In the genomic region with DNA sequence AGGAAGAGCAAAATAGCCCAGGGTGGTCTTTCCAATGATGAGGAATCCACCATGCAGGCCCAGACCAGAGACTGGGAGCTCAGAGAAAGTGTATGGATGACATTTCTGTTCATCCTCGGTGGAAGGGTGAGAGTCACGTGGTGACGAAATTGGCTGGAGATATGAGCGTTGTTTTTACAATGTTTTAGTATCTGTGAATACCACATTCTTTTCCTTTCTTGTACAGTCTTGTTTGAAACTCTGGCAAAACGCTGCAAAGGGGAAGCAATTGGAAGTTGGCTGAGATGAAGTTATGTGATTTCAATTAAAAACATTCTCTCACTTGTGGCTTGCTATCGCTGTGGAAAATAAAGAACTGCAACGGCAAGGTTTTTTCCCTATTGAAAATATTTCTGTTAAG, we compare ENCODE assay signal across 21 cellular contexts.
DNase-seq lines count a peak whose midpoint lies in the region; ATAC-seq, FAIRE-seq and TF ChIP-seq lines count a peak whose summit lies in the region.
"Had no signal": no experiment of that assay in that cellular context is flagged by ENCODE, and none has a peak within 500 bp of the region (broad histone marks: within the 10 kb centered on the region; RNA-seq: fewer than 3 reads in every experiment).

No MANE protein-coding gene starts in this region.

- DNase-seq in GM12892 (ENCODE audit: insufficient read length) (no peak), astrocyte (ENCODE audit: low read depth) (no peak), esophagus squamous epithelium (lab: John Stamatoyannopoulos, UW) (no peak), prostate gland (ENCODE audit: low spot score) (peak; percentile 23), amniotic stem cell (lab: John Stamatoyannopoulos, UW) (no peak)
- no peak for DNase-seq in activated naive CD4-positive, alpha-beta T cell treated with anti-CD3 and anti-CD28 coated beads, Interleukin-2, amount 50 U/mL, for 16 hours
- DNase-seq in stimulated activated naive CD4-positive, alpha-beta T cell treated with Interleukin-2 at 50 U/mL for 16 hours (lab: John Stamatoyannopoulos, UW) = no peak
- DNase-seq: activated CD4-positive, alpha-beta T cell treated with anti-CD3 and anti-CD28 coated beads for 48 hours; activated CD8-positive, alpha-beta memory T cell treated with anti-CD3 and anti-CD28 coated beads, Interleukin-2, amount 10 ng/mL, durations not matched to agents 7 days and 5 days; head of caudate nucleus; NCI-H1048; NCI-H2029; NCI-H226; NCI-H748 treated with DMSO at 0.1 percent for 48 hours; substantia nigra; uterus had no signal

- H3K4me3 ChIP-seq in astrocyte (ENCODE audit: insufficient read depth, low read depth, low read length) (no peak overlapping the region), esophagus squamous epithelium (peak overlapping the region in 3 of 4 donors; percentile 39 to 49 (median 44)), prostate gland (peak overlapping the region in 1 of 2 donors; percentile 31)
- H3K4me3 ChIP-seq: uterus had no signal

- no peaks in the 10 kb centered on the region for H3K36me3 ChIP-seq in astrocyte (ENCODE audit: insufficient read depth, low read length)
- H3K36me3 ChIP-seq in esophagus squamous epithelium = no peaks in the 10 kb centered on the region
- H3K36me3 ChIP-seq in prostate gland = no peaks in the 10 kb centered on the region
- H3K36me3 ChIP-seq: uterus had no signal

- H3K4me1 Mint-ChIP-seq in astrocyte (ENCODE audit: low read depth, unreplicated experiment) = peaks cover 22% of the 10 kb centered on the region
- H3K4me1 Mint-ChIP-seq: activated CD8-positive, alpha-beta memory T cell treated with anti-CD3 and anti-CD28 coated beads, Interleukin-2, amount 10 ng/mL, durations not matched to agents 7 days and 5 days; activated naive CD4-positive, alpha-beta T cell treated with anti-CD3 and anti-CD28 coated beads, Interleukin-2, amount 50 U/mL, for 24 hours had no signal

- no peak overlapping the region for H3K27ac ChIP-seq in astrocyte (ENCODE audit: low read depth, low read length)
- peak overlapping the region in 3 of 4 donors; percentile 66 to 85 (median 82) for H3K27ac ChIP-seq in esophagus squamous epithelium
- H3K27ac ChIP-seq in prostate gland = peak overlapping the region; percentile 16 to 24
- H3K27ac ChIP-seq: C4-2B, uterus had no signal

- H3K27me3 ChIP-seq in astrocyte (ENCODE audit: insufficient read depth, low read length) = no peaks in the 10 kb centered on the region
- H3K27me3 ChIP-seq in esophagus squamous epithelium = no peaks in the 10 kb centered on the region
- H3K27me3 ChIP-seq in prostate gland (replicated peaks; ENCODE audit: insufficient read depth) = no peaks in the 10 kb centered on the region
- H3K27me3 ChIP-seq: uterus had no signal

- H3K27me3 Mint-ChIP-seq in astrocyte (ENCODE audit: low read depth, unreplicated experiment) = no peaks in the 10 kb centered on the region
- H3K27me3 Mint-ChIP-seq: activated CD8-positive, alpha-beta memory T cell treated with anti-CD3 and anti-CD28 coated beads, Interleukin-2, amount 10 ng/mL, durations not matched to agents 7 days and 5 days; activated naive CD4-positive, alpha-beta T cell treated with anti-CD3 and anti-CD28 coated beads, Interleukin-2, amount 50 U/mL, for 24 hours had no signal

- no peak for ATAC-seq in HG03469 (IDR thresholded peaks at IDR 0.05; ENCODE audit: unreplicated experiment)
- ATAC-seq: activated CD8-positive, alpha-beta memory T cell treated with anti-CD3 and anti-CD28 coated beads, Interleukin-2, amount 10 ng/mL, durations not matched to agents 7 days and 5 days had no signal

- H3K9me3 ChIP-seq in astrocyte (ENCODE audit: insufficient read depth, low read depth, low read length) = no peaks in the 10 kb centered on the region
- no peaks in the 10 kb centered on the region for H3K9me3 ChIP-seq in esophagus squamous epithelium
- no peaks in the 10 kb centered on the region for H3K9me3 ChIP-seq in prostate gland
- H3K9me3 ChIP-seq: uterus had no signal

- H3K4me2 ChIP-seq in astrocyte (ENCODE audit: low read length) = no peak overlapping the region

- peaks cover 10% of the 10 kb centered on the region for H4K20me1 ChIP-seq in astrocyte (ENCODE audit: insufficient read depth, low read length)

- H3K9ac ChIP-seq in astrocyte (ENCODE audit: low read length) = no peak overlapping the region

- no peaks in the 10 kb centered on the region for H3K36me3 Mint-ChIP-seq in astrocyte (ENCODE audit: low read depth, unreplicated experiment)
- H3K36me3 Mint-ChIP-seq: activated CD8-positive, alpha-beta memory T cell treated with anti-CD3 and anti-CD28 coated beads, Interleukin-2, amount 10 ng/mL, durations not matched to agents 7 days and 5 days; activated naive CD4-positive, alpha-beta T cell treated with anti-CD3 and anti-CD28 coated beads, Interleukin-2, amount 50 U/mL, for 24 hours had no signal

- H3K27ac Mint-ChIP-seq in astrocyte (ENCODE audit: unreplicated experiment) = no peak overlapping the region
- H3K27ac Mint-ChIP-seq: activated CD8-positive, alpha-beta memory T cell treated with anti-CD3 and anti-CD28 coated beads, Interleukin-2, amount 10 ng/mL, durations not matched to agents 7 days and 5 days; activated naive CD4-positive, alpha-beta T cell treated with anti-CD3 and anti-CD28 coated beads, Interleukin-2, amount 50 U/mL, for 24 hours; activated T-helper 1 cell treated with anti-CD3 and anti-CD28 coated beads, Interleukin-12 subunit alpha, Interleukin-12 subunit beta, Interleukin-2, Interleukin-4 antibody, amounts not matched to agents 30 ng/mL and 10 ng/mL and 1 ng/mL, durations not matched to agents 14 hours and 24 hours and 36 hours had no signal

- 20 to 49% methylated on average over 7 of the region's 7 CpGs for WGBS in esophagus squamous epithelium, 2 donors
- 22% methylated on average over 7 of the region's 7 CpGs for WGBS in prostate gland

- intact Hi-C loops in esophagus squamous epithelium (cut with DNase I) = no loop called here
- intact Hi-C loops in prostate gland (cut with DNase I) = no loop called here

- no peaks in the 10 kb centered on the region for H3K4me1 ChIP-seq in astrocyte (ENCODE audit: insufficient read depth, low read length)
- peaks cover 5 to 28% (median 6%) of the 10 kb centered on the region in 3 donors for H3K4me1 ChIP-seq in esophagus squamous epithelium
- H3K4me1 ChIP-seq in prostate gland (replicated peaks) = no peaks in the 10 kb centered on the region
- H3K4me1 ChIP-seq: uterus had no signal

- no peak overlapping the region for H2AFZ ChIP-seq in astrocyte (ENCODE audit: low read depth, low read length)

- no peak overlapping the region for H3K4me3 Mint-ChIP-seq in astrocyte (ENCODE audit: unreplicated experiment)
- H3K4me3 Mint-ChIP-seq: activated CD8-positive, alpha-beta memory T cell treated with anti-CD3 and anti-CD28 coated beads, Interleukin-2, amount 10 ng/mL, durations not matched to agents 7 days and 5 days; activated naive CD4-positive, alpha-beta T cell treated with anti-CD3 and anti-CD28 coated beads, Interleukin-2, amount 50 U/mL, for 24 hours; activated T-helper 1 cell treated with anti-CD3 and anti-CD28 coated beads, Interleukin-12 subunit alpha, Interleukin-12 subunit beta, Interleukin-2, Interleukin-4 antibody, amounts not matched to agents 30 ng/mL and 10 ng/mL and 1 ng/mL, durations not matched to agents 14 hours and 24 hours and 36 hours; neural crest cell had no signal

- no peaks in the 10 kb centered on the region for H3K9me3 Mint-ChIP-seq in astrocyte (ENCODE audit: unreplicated experiment)
- H3K9me3 Mint-ChIP-seq: activated naive CD4-positive, alpha-beta T cell treated with anti-CD3 and anti-CD28 coated beads, Interleukin-2, amount 50 U/mL, for 24 hours; activated T-helper 1 cell treated with anti-CD3 and anti-CD28 coated beads, Interleukin-12 subunit alpha, Interleukin-12 subunit beta, Interleukin-2, Interleukin-4 antibody, amounts not matched to agents 30 ng/mL and 10 ng/mL and 1 ng/mL, durations not matched to agents 14 hours and 24 hours and 36 hours; neural crest cell had no signal

- TF ChIP-seq CTCF in astrocyte (IDR thresholded peaks at IDR 0.05; ENCODE audit: insufficient read depth, low read depth, low read length) = no peak
- no peak for TF ChIP-seq CTCF in esophagus squamous epithelium (IDR thresholded peaks at IDR 0.05)
- TF ChIP-seq CTCF in prostate gland (IDR thresholded peaks at IDR 0.05) = no peak

- peaks cover 9% of the 10 kb centered on the region for H3K79me2 ChIP-seq in astrocyte (ENCODE audit: insufficient read depth, low read length)

- FAIRE-seq in GM12892 (lab: Jason Lieb, UNC) = peak; percentile 69
- FAIRE-seq in astrocyte (lab: Jason Lieb, UNC) = peak; percentile 52

- TF ChIP-seq POLR2A in GM12892 (IDR thresholded peaks at IDR 0.05; ENCODE audit: low read depth, low read length) (no peak), esophagus squamous epithelium (IDR thresholded peaks at IDR 0.05) (no peak), prostate gland (IDR thresholded peaks at IDR 0.05) (no peak)
